In the genomic region with DNA sequence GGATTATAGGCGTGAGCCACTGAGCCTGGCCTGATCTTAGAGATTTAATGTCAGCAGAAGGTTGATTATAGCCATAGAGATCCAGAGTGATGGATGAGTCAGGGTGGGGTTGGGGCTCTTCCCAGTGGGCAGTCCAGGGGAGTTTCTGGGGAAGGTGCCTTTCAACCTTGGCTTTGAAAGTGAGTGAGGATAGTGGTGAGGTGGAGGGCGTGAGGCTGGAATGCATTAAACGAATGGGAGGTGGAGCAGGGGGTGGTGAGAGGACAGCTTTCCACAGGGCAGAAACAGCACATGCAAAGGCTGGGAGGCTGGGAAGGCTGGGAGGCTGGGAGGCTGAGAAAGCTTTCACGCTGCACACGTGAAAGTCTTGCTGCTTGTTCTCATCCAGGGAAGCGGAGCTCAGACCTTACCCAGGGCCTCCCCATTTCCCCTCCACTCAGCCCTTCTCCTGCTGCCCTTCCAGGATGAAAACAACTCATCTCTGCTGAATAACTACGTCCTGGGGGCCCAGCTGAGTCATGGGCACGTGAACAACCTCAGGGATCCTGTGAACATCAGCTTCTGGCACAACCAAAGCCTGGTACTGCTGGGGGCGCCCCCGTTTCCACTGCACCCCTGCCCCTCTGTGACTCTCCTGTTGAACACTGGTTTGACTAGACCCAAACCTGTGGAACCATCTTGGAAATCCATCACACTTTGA, we compare ENCODE assay signal across 14 cellular contexts. TPM values are rescaled to one million over a fixed set of nuclear protein-coding genes. Genes with fewer than 3 reads are reported as not detected.
DNase-seq lines count a peak whose midpoint lies in the region; ATAC-seq, FAIRE-seq and TF ChIP-seq lines count a peak whose summit lies in the region.
"Had no signal": no experiment of that assay in that cellular context is flagged by ENCODE, and none has a peak within 500 bp of the region (broad histone marks: within the 10 kb centered on the region; RNA-seq: fewer than 3 reads in every experiment).

No MANE protein-coding gene starts in this region.

- intact Hi-C loops in esophagus muscularis mucosa (cut with DNase I), result no loop called here

- no peaks in the 10 kb centered on the region for H3K27me3 ChIP-seq in astrocyte (ENCODE audit: insufficient read depth, low read length)
- H3K27me3 ChIP-seq in esophagus muscularis mucosa, result peaks cover 0 to 40% (median 0%) of the 10 kb centered on the region in 4 donors

- no peak overlapping the region for H2AFZ ChIP-seq in astrocyte (ENCODE audit: low read depth, low read length)

- H3K36me3 Mint-ChIP-seq in HFFc6 (ENCODE audit: low read depth), result peaks cover 10% of the 10 kb centered on the region
- H3K36me3 Mint-ChIP-seq in astrocyte (ENCODE audit: low read depth, unreplicated experiment), result no peaks in the 10 kb centered on the region

- no peaks in the 10 kb centered on the region for H3K36me3 ChIP-seq in astrocyte (ENCODE audit: insufficient read depth, low read length)
- H3K36me3 ChIP-seq in esophagus muscularis mucosa, result no peaks in the 10 kb centered on the region
- H3K36me3 ChIP-seq: heart right ventricle had no signal

- FAIRE-seq in A549 (lab: Jason Lieb, UNC), result no peak
- FAIRE-seq in astrocyte (lab: Jason Lieb, UNC), result no peak

- CTCF ChIA-PET in A549 (lab: Yijun Ruan, JAX), result interaction anchor here (0.8 to 4.8 kb wide), 7 partner anchors 11 to 155 kb away, joined by 3 to 50 read pairs (median 8); no protein-coding TSS in a partner anchor

- TF ChIP-seq EP300 in A549 (IDR thresholded peaks at IDR 0.05) (no peak), esophagus muscularis mucosa (IDR thresholded peaks at IDR 0.05) (no peak)

- no peak overlapping the region for H3K9ac ChIP-seq in astrocyte (ENCODE audit: low read length)

- H3K4me1 Mint-ChIP-seq in HFFc6 (ENCODE audit: low read depth) (peaks cover 16% of the 10 kb centered on the region), astrocyte (ENCODE audit: low read depth, unreplicated experiment) (peaks cover 8% of the 10 kb centered on the region)

- no peak overlapping the region for H3K4me3 Mint-ChIP-seq in HFFc6
- H3K4me3 Mint-ChIP-seq in astrocyte (ENCODE audit: unreplicated experiment), result no peak overlapping the region
- H3K4me3 Mint-ChIP-seq: activated CD4-positive, alpha-beta memory T cell treated with anti-CD3 and anti-CD28 coated beads for 36 hours; activated naive CD8-positive, alpha-beta T cell had no signal

- ATAC-seq in A549, result peak; percentile 3 to 28; a peak in 2 of 6 replicates
- ATAC-seq in GM18519 (IDR thresholded peaks at IDR 0.05; ENCODE audit: low FRiP score, unreplicated experiment), result no peak
- ATAC-seq: heart right ventricle had no signal

- no peak for TF ChIP-seq CTCF in A549 (IDR thresholded peaks at IDR 0.05)
- no peak for TF ChIP-seq CTCF in HFFc6 (IDR thresholded peaks at IDR 0.05)
- no peak for TF ChIP-seq CTCF in astrocyte (IDR thresholded peaks at IDR 0.05; ENCODE audit: insufficient read depth, low read depth, low read length)
- no peak for TF ChIP-seq CTCF in esophagus muscularis mucosa (IDR thresholded peaks at IDR 0.05)

- peaks cover 20% of the 10 kb centered on the region for H3K9me3 Mint-ChIP-seq in HFFc6
- peaks cover 20% of the 10 kb centered on the region for H3K9me3 Mint-ChIP-seq in astrocyte (ENCODE audit: unreplicated experiment)

- no peaks in the 10 kb centered on the region for H3K79me2 ChIP-seq in astrocyte (ENCODE audit: insufficient read depth, low read length)

- no peaks in the 10 kb centered on the region for H4K20me1 ChIP-seq in astrocyte (ENCODE audit: insufficient read depth, low read length)

- TF ChIP-seq POLR2A in A549 (IDR thresholded peaks at IDR 0.05; ENCODE audit: low read length) (no peak), esophagus muscularis mucosa (IDR thresholded peaks at IDR 0.05; ENCODE audit: low read depth) (no peak)

- WGBS in A549 (ENCODE audit: missing lambda C conversion rate), result 57% methylated on average over 10 of the region's 10 CpGs
- WGBS in esophagus muscularis mucosa, result 59% methylated on average over 9 of the region's 10 CpGs

- no peak overlapping the region for H3K4me2 ChIP-seq in A549
- peak overlapping the region; percentile 66 for H3K4me2 ChIP-seq in astrocyte (ENCODE audit: low read length)

- no peak for TF ChIP-seq RAD21 in A549 (conservative IDR thresholded peaks at IDR 0.05 in 1 of 2, IDR thresholded peaks at IDR 0.05 in 1 of 2)

- H3K4me1 ChIP-seq in A549 (0 out of 3 replicates have a peak, but pooled peaks cover 5% of the 10 kb centered on the region), astrocyte (ENCODE audit: insufficient read depth, low read length) (peaks cover 8% of the 10 kb centered on the region), esophagus muscularis mucosa (no peaks in the 10 kb centered on the region)
- H3K4me1 ChIP-seq: heart right ventricle had no signal

- H3K27ac Mint-ChIP-seq in HFFc6 (peak overlapping the region; percentile 5; the same call in 1 of the 2 replicates), astrocyte (ENCODE audit: unreplicated experiment) (no peak overlapping the region)
- H3K27ac Mint-ChIP-seq: activated CD4-positive, alpha-beta memory T cell treated with anti-CD3 and anti-CD28 coated beads for 36 hours; activated naive CD8-positive, alpha-beta T cell had no signal

- DNase-seq in A549 (ENCODE audit: low read depth in 1 of 2, low spot score in 1 of 2) (no peak), HFFc6 (peak; percentile 21), astrocyte (ENCODE audit: low read depth) (peak; percentile 42), glomerular visceral epithelial cell (ENCODE audit: extremely low spot score) (peak; percentile 42), esophagus muscularis mucosa (ENCODE audit: extremely low spot score) (no peak), NCI-H82 (lab: John Stamatoyannopoulos, UW) (no peak), NCI-H2029 (lab: John Stamatoyannopoulos, UW) (no peak)
- DNase-seq: activated CD4-positive, alpha-beta memory T cell treated with anti-CD3 and anti-CD28 coated beads for 36 hours; GDM1; heart right ventricle; stimulated activated CD4-positive, alpha-beta T cell treated with anti-CD3 and anti-CD28 coated beads, Interleukin-15, amount 100 ng/mL, for 24 hours had no signal

- H3K9me3 ChIP-seq in A549, result peaks cover 17% of the 10 kb centered on the region; the same call in 2 of the 3 replicates
- H3K9me3 ChIP-seq in astrocyte (ENCODE audit: insufficient read depth, low read depth, low read length), result peaks cover 14% of the 10 kb centered on the region
- peaks cover 0 to 8% (median 0%) of the 10 kb centered on the region in 4 donors for H3K9me3 ChIP-seq in esophagus muscularis mucosa

- peaks cover 40% of the 10 kb centered on the region for H3K27me3 Mint-ChIP-seq in HFFc6 (ENCODE audit: insufficient read depth)
- peaks cover 42% of the 10 kb centered on the region for H3K27me3 Mint-ChIP-seq in astrocyte (ENCODE audit: low read depth, unreplicated experiment)
- H3K27me3 Mint-ChIP-seq: activated CD4-positive, alpha-beta memory T cell treated with anti-CD3 and anti-CD28 coated beads for 36 hours; activated naive CD8-positive, alpha-beta T cell had no signal

- peak overlapping the region in 1 of 2 experiments; percentile 48; a peak in 2 of 6 replicates for H3K27ac ChIP-seq in A549
- H3K27ac ChIP-seq in astrocyte (ENCODE audit: low read depth, low read length), result no peak overlapping the region
- no peak overlapping the region for H3K27ac ChIP-seq in esophagus muscularis mucosa (replicated peaks in 1 of 4)
- H3K27ac ChIP-seq: heart right ventricle had no signal

- POLR2A ChIA-PET in A549 (lab: Yijun Ruan, JAX), result no interaction called here

- H3K4me3 ChIP-seq in A549 (no peak overlapping the region), astrocyte (ENCODE audit: insufficient read depth, low read depth, low read length) (no peak overlapping the region), esophagus muscularis mucosa (no peak overlapping the region)
- H3K4me3 ChIP-seq: heart right ventricle had no signal

TF ChIP-seq in A549, 52 proteins besides CTCF, POLR2A, EP300 and RAD21:
- TF ChIP-seq HOXB13 (CRISPR knock-in tag; IDR thresholded peaks at IDR 0.05; ENCODE audit: low read depth) (no peak), KDM1A (IDR thresholded peaks at IDR 0.05; ENCODE audit: low read depth) (no peak), TP53 (CRISPR knock-in tag; IDR thresholded peaks at IDR 0.05) (no peak)
- TF ChIP-seq, protein P1, sequence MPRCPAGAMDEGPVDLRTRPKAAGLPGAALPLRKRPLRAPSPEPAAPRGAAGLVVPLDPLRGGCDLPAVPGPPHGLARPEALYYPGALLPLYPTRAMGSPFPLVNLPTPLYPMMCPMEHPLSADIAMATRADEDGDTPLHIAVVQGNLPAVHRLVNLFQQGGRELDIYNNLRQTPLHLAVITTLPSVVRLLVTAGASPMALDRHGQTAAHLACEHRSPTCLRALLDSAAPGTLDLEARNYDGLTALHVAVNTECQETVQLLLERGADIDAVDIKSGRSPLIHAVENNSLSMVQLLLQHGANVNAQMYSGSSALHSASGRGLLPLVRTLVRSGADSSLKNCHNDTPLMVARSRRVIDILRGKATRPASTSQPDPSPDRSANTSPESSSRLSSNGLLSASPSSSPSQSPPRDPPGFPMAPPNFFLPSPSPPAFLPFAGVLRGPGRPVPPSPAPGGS (IDR thresholded peaks at IDR 0.05), result no peak
TF ChIP-seq in A549: peak in this region for 0.

RNA-seq across cellular contexts. Expression of a gene that starts 22.3 kb away (rescaled TPM):
- not detected in 2 replicates for polyA plus RNA-seq in A549 (2011; rRNA removed)
- polyA plus RNA-seq in A549 (2012; cell fraction: cytosol; rRNA removed), result 0.03 TPM in 1 of 2 replicates, not detected in the other
- polyA plus RNA-seq in A549 (2012; cell fraction: nucleus; rRNA removed), result not detected in 2 replicates
- 0.06 TPM in 1 of 3 replicates, not detected in the others for polyA plus RNA-seq in A549 (2017; fragmentation: RNase III; extraction: RNeasy Plus Mini Kit Qiagen cat#74134 plus additional on column Dnase treatment)
- polyA minus RNA-seq in A549 (2011; rRNA and poly(A)+ RNA removed), result not detected in 2 replicates
- total RNA-seq in HFFc6 (2021; fragmentation: NEBNext Ultra II Directional; extraction: Animal tissue kit (Norgen Biotek cat#: 25700)), result not detected
- 0.09 and 0.12 TPM in 2 replicates for total RNA-seq in astrocyte
- under 1 TPM in 3 of 4 donors, not detected in 1; under 0.01 to 0.34 (median 0.17) TPM for total RNA-seq in esophagus muscularis mucosa
- total RNA-seq: osteoblast had no signal

RNA-seq across cellular contexts. Expression of a gene that starts 28.4 kb away (rescaled TPM):
- polyA plus RNA-seq in A549 (2011; rRNA removed) (7.4 and 8.0 TPM in 2 replicates), A549 (2017; fragmentation: RNase III; extraction: RNeasy Plus Mini Kit Qiagen cat#74134 plus additional on column Dnase treatment) (7.6 to 8.5 TPM (median 8.3 TPM) in 3 replicates)
- polyA plus RNA-seq in A549 (2012; cell fraction: cytosol; rRNA removed), result 20.1 and 20.7 TPM in 2 replicates
- 18.4 and 19.5 TPM in 2 replicates for polyA plus RNA-seq in A549 (2012; cell fraction: nucleus; rRNA removed)
- polyA minus RNA-seq in A549 (2011; rRNA and poly(A)+ RNA removed), result 3.5 and 4.0 TPM in 2 replicates
- total RNA-seq in HFFc6 (2021; fragmentation: NEBNext Ultra II Directional; extraction: Animal tissue kit (Norgen Biotek cat#: 25700)), result 1 to 10 TPM; 3.6 to 4.6 (median 4.1) TPM
- total RNA-seq in astrocyte (7.8 and 8.8 TPM in 2 replicates), esophagus muscularis mucosa (10 to 100 TPM; 22.7 to 54.9 (median 36.9) TPM)

Comparison
In these comparisons a context has a peak if more than half of its experiments do, and no peak if none do; other contexts are left out.
1. DNase-seq: peak in HFFc6 (single experiment), astrocyte (single experiment) and glomerular visceral epithelial cell (single experiment); none in A549 (0 of 2), esophagus muscularis mucosa (single experiment), NCI-H82 (single experiment) and NCI-H2029 (single experiment).